1 cellular context compared by ENCODE assay signal in the genomic region with DNA sequence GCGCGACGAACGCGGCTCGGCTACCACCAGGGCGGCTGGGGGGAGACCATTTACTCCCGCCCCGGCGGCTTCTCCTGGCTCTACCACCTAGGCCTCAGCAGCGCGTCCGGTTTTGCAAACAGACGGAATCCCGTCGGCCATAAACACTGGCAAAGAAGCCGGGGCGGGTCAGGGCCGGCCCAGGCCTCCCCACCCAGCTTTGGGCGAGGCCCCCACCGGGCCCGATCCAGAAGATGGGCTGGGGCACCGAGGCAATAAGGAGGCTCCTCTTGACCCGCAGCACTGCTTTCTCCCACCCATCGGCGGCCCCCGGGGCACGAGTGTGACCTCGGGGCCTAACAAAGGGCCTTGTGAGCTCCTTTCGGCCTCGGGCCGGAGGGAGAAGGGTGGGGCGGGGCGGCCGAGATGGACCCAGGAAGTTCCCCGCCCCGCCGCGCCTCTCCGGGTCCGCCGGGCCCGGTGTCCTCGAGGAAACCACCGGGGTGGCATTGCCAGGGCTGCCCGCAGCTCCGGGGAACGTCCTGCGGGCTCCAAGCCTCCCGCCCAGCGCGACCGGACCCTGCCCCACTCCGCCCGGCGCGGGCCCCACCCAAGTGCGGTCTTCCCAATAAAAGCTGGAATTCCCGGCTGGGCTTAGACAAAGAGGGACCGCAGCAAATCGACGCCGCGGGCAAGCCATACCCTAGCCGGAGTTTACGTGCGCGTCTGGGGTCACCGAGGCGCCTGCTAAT.
TF ChIP-seq lines count a peak whose summit lies in the region.

No MANE protein-coding gene starts in this region.

TF ChIP-seq in HepG2, 621 proteins besides CTCF, POLR2A, EP300 and RAD21:
- no peak for TF ChIP-seq ZNF839 (CRISPR knock-in tag; IDR thresholded peaks at IDR 0.05; ENCODE audit: borderline replicate concordance)
- 0 out of 2 replicates have a peak, but pooled peaks have one; percentile 36 for TF ChIP-seq RBFOX2 (IDR thresholded peaks at IDR 0.05; ENCODE audit: low read depth, low read length)
- no peak for TF ChIP-seq ZNF564 (CRISPR knock-in tag; IDR thresholded peaks at IDR 0.05)
- TF ChIP-seq, protein P1, sequence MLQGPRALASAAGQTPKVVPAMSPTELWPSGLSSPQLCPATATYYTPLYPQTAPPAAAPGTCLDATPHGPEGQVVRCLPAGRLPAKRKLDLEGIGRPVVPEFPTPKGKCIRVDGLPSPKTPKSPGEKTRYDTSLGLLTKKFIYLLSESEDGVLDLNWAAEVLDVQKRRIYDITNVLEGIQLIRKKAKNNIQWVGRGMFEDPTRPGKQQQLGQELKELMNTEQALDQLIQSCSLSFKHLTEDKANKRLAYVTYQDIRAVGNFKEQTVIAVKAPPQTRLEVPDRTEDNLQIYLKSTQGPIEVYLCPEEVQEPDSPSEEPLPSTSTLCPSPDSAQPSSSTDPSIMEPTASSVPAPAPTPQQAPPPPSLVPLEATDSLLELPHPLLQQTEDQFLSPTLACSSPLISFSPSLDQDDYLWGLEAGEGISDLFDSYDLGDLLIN (CRISPR knock-in tag; IDR thresholded peaks at IDR 0.05; ENCODE audit: borderline replicate concordance): no peak
- TF ChIP-seq CBFB (CRISPR knock-in tag; IDR thresholded peaks at IDR 0.05): no peak
TF ChIP-seq in HepG2: peak in this region for 1.
